ENCODE assay signal across 17 cellular contexts in the genomic region with DNA sequence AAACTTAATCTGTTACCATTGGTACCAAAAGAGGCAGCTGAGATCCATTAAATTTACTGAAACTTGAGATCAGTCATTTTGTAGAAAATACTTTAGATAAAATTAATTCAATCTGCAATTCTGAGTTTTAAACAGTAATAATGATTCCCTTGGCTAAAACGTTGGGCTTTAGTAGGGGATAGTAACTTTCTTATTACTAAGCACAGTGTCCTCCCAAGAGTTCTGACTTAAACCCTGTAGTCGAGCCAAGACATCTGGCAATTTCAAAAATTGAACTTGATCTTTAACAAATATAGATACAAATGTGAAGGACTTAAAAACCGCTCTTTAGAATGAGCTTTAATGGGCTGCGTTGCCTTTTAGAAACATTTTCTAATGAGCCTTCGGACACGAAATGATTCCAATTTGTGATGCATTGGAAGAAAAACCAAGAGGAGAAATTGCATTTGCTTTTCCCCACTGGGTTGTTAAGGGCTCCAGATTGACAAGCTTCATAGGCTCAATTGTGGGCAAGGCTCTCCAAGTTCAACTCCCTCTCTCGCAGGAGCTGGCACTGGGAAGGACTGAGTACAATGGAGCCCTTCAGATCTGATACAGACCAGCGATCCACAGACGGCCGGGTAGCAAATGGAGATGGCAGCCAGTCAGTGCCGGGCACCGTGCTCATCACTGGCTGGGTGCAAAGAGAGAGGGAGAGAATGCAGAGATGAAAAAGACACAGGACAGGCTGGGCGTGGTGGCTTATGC.
A peak's percentile ranks its signal among the peaks of the same experiment; 100 is the strongest.
DNase-seq lines count a peak whose midpoint lies in the region; ATAC-seq and TF ChIP-seq lines count a peak whose summit lies in the region.
"Had no signal": no experiment of that assay in that cellular context is flagged by ENCODE, and none has a peak within 500 bp of the region (broad histone marks: within the 10 kb centered on the region; RNA-seq: fewer than 3 reads in every experiment).

No MANE protein-coding gene starts in this region.

- no peak overlapping the region for H2AFZ ChIP-seq in hepatocyte

- DNase-seq in Right ventricle myocardium inferior (ENCODE audit: missing footprints): no peak
- DNase-seq in left ventricle myocardium superior: no peak
- peak; percentile 17 to 90 (median 76) for DNase-seq in head of caudate nucleus
- DNase-seq in nucleus accumbens (lab: John Stamatoyannopoulos, UW): peak in 53 of 56 donors; percentile 3 to 89 (median 63)
- DNase-seq in thyroid gland: peak; percentile 3 to 9
- no peak for DNase-seq in activated T-cell treated with anti-CD3 and anti-CD28 coated beads, Interleukin-2, amount 50 U/mL, for 1 hour
- no peak for DNase-seq in chondrocyte (ENCODE audit: low spot score)
- DNase-seq in hepatocyte (ENCODE audit: low spot score): no peak
- DNase-seq: 8988T; CD4-positive, CD25-positive, alpha-beta regulatory T cell; DMS79; KG1; NCI-H1092 treated with DMSO at 0.1 percent for 48 hours; NCI-H1694; NCI-H345; NCI-H526 treated with DMSO at 0.1 percent for 48 hours had no signal

- no peaks in the 10 kb centered on the region for H3K36me3 Mint-ChIP-seq in chondrocyte (ENCODE audit: low read depth)
- H3K36me3 Mint-ChIP-seq: CD4-positive, CD25-positive, alpha-beta regulatory T cell had no signal

- H4K20me1 ChIP-seq in hepatocyte (ENCODE audit: insufficient read depth, poor library complexity, severe bottlenecking): no peaks in the 10 kb centered on the region

- H3K4me1 Mint-ChIP-seq in chondrocyte (ENCODE audit: low read depth): peaks cover 8% of the 10 kb centered on the region
- H3K4me1 Mint-ChIP-seq: CD4-positive, CD25-positive, alpha-beta regulatory T cell had no signal

- no peak for TF ChIP-seq POLR2A in thyroid gland (IDR thresholded peaks at IDR 0.05)

- H3K36me3 ChIP-seq in thyroid gland (no peaks in the 10 kb centered on the region), hepatocyte (replicated peaks; ENCODE audit: insufficient read depth, low read depth) (no peaks in the 10 kb centered on the region)

- no peak overlapping the region for H3K27ac Mint-ChIP-seq in chondrocyte (ENCODE audit: unreplicated experiment)
- H3K27ac Mint-ChIP-seq: CD4-positive, CD25-positive, alpha-beta regulatory T cell had no signal

- no peaks in the 10 kb centered on the region for H3K27me3 ChIP-seq in thyroid gland
- H3K27me3 ChIP-seq in hepatocyte: no peaks in the 10 kb centered on the region

- H3K9me2 ChIP-seq in hepatocyte (replicated peaks; ENCODE audit: insufficient read depth): no peaks in the 10 kb centered on the region

- H3K4me3 ChIP-seq in thyroid gland (replicated peaks in 1 of 3) (no peak overlapping the region), hepatocyte (no peak overlapping the region)

- H3K9me3 ChIP-seq in thyroid gland (no peaks in the 10 kb centered on the region), hepatocyte (ENCODE audit: low read depth) (no peaks in the 10 kb centered on the region)

- TF ChIP-seq CTCF in thyroid gland (IDR thresholded peaks at IDR 0.05): no peak
- TF ChIP-seq CTCF in chondrocyte (IDR thresholded peaks at IDR 0.05): no peak
- TF ChIP-seq CTCF in hepatocyte (IDR thresholded peaks at IDR 0.05; ENCODE audit: poor library complexity): no peak

- 59 to 61% methylated on average over 13 of the region's 13 CpGs for WGBS in thyroid gland, 2 donors
- 90% methylated on average over 13 of the region's 13 CpGs for WGBS in hepatocyte (ENCODE audit: low lambda C conversion rate, missing lambda C conversion rate)

- H3K27ac ChIP-seq in thyroid gland (no peak overlapping the region), hepatocyte (no peak overlapping the region)
- H3K27ac ChIP-seq: RWPE1 had no signal

- H3K9me3 Mint-ChIP-seq in chondrocyte (ENCODE audit: low read depth): peaks cover 4% of the 10 kb centered on the region

- H3K79me2 ChIP-seq in hepatocyte: no peaks in the 10 kb centered on the region

- peaks cover 0 to 8% of the 10 kb centered on the region in 2 donors for H3K4me1 ChIP-seq in thyroid gland
- no peaks in the 10 kb centered on the region for H3K4me1 ChIP-seq in hepatocyte (ENCODE audit: insufficient read depth)

- H3K27me3 Mint-ChIP-seq in chondrocyte (ENCODE audit: low read depth): no peaks in the 10 kb centered on the region
- H3K27me3 Mint-ChIP-seq: CD4-positive, CD25-positive, alpha-beta regulatory T cell had no signal

- ATAC-seq in Right ventricle myocardium inferior (peak; percentile 39), left ventricle myocardium superior (no peak)

- intact Hi-C loops in Right ventricle myocardium inferior (cut with DNase I) (no loop called here), left ventricle myocardium superior (cut with micrococcal nuclease) (no loop called here), head of caudate nucleus (cut with DNase I) (no loop called here), thyroid gland (cut with DNase I) (no loop called here)

- no peak overlapping the region for H3K4me2 ChIP-seq in hepatocyte

- H3K4me3 Mint-ChIP-seq in chondrocyte (ENCODE audit: unreplicated experiment): no peak overlapping the region
- H3K4me3 Mint-ChIP-seq: CD4-positive, CD25-positive, alpha-beta regulatory T cell had no signal

Comparison
In these comparisons a context has a peak if more than half of its experiments do, and no peak if none do; other contexts are left out.
1. DNase-seq: peak in head of caudate nucleus (42 of 42), nucleus accumbens (53 of 56) and thyroid gland (2 of 2); none in Right ventricle myocardium inferior (single experiment), left ventricle myocardium superior (single experiment), activated T-cell treated with anti-CD3 and anti-CD28 coated beads, Interleukin-2, amount 50 U/mL, for 1 hour (single experiment), chondrocyte (single experiment) and hepatocyte (single experiment).